ENCODE assay signal across 10 cellular contexts in genomic region chr2:218745559-218746469, GRCh38. TPM values are rescaled to one million over a fixed set of nuclear protein-coding genes. Genes with fewer than 3 reads are reported as not detected.
DNase-seq lines count a peak whose midpoint lies in the region; ATAC-seq and TF ChIP-seq lines count a peak whose summit lies in the region.
"Had no signal": no experiment of that assay in that cellular context is flagged by ENCODE, and none has a peak within 500 bp of the region (broad histone marks: within the 10 kb centered on the region; RNA-seq: fewer than 3 reads in every experiment).

No MANE protein-coding gene starts in this region.

- in situ Hi-C loops in Panc1 (cut with HindIII; ENCODE audit: low pct_unique_long_range_greater_than_20kb, low sequenced_read_pairs), result no loop called here
- in situ Hi-C loops in GM13976 (cut with MboI; ENCODE audit: low sequenced_read_pairs, unreplicated experiment), result no loop called here

- CTCF ChIA-PET in Panc1 (lab: Charles Lee), result no interaction called here

- H3K36me3 ChIP-seq in Panc1 (ENCODE audit: control insufficient read depth, insufficient read depth, low read length), result peaks cover 5% of the 10 kb centered on the region

- H3K27me3 ChIP-seq in Panc1 (ENCODE audit: control insufficient read depth, insufficient read depth, low read length) (no peaks in the 10 kb centered on the region), layer of hippocampus (ENCODE audit: control insufficient read depth, insufficient read depth, low read length) (no peaks in the 10 kb centered on the region)
- H3K27me3 ChIP-seq: foreskin keratinocyte, tibial artery had no signal

- no peaks in the 10 kb centered on the region for H3K27me3 Mint-ChIP-seq in chondrocyte (ENCODE audit: low read depth)
- no peaks in the 10 kb centered on the region for H3K27me3 Mint-ChIP-seq in stimulated activated naive B cell treated with anti-CD40 and anti-IgM and Interleukin-4, amounts not matched to agents 10 μg/mL and 1 μg/mL and 100 μg/mL, for 72 hours

- no peaks in the 10 kb centered on the region for H3K9me3 ChIP-seq in Panc1 (ENCODE audit: control insufficient read depth, insufficient read depth, low read depth, low read length)
- H3K9me3 ChIP-seq: tibial artery had no signal

- H3K27ac Mint-ChIP-seq in chondrocyte (ENCODE audit: unreplicated experiment), result peak overlapping the region; percentile 45
- H3K27ac Mint-ChIP-seq in stimulated activated naive B cell treated with anti-CD40 and anti-IgM and Interleukin-4, amounts not matched to agents 10 μg/mL and 1 μg/mL and 100 μg/mL, for 72 hours, result peak overlapping the region; percentile 15

- DNase-seq in Panc1 (ENCODE audit: low read depth, low spot score), result no peak
- no peak for DNase-seq in chondrocyte (ENCODE audit: low spot score)
- no peak for DNase-seq in stimulated activated naive B cell treated with anti-CD40 and anti-IgM and Interleukin-4, amounts not matched to agents 10 μg/mL and 1 μg/mL and 100 μg/mL, for 72 hours
- no peak for DNase-seq in NCI-H146 treated with DMSO at 0.1 percent for 48 hours (lab: John Stamatoyannopoulos, UW; ENCODE audit: unreplicated experiment)
- DNase-seq in GM13976 (ENCODE audit: low spot score), result no peak
- DNase-seq: tibial artery had no signal

- TF ChIP-seq CTCF in Panc1 (IDR thresholded peaks at IDR 0.05), result no peak
- TF ChIP-seq CTCF in chondrocyte (IDR thresholded peaks at IDR 0.05), result no peak
- no peak for TF ChIP-seq CTCF in GM13976 (IDR thresholded peaks at IDR 0.05; ENCODE audit: borderline replicate concordance, control extremely low read depth, extremely low read depth, insufficient read depth, missing control alignments)

- H3K4me3 ChIP-seq in Panc1 (ENCODE audit: low read depth in 2 of 2, low read length in 2 of 2), result no peak overlapping the region
- H3K4me3 ChIP-seq: tibial artery had no signal

- intact Hi-C loops in Panc1 (cut with micrococcal nuclease; ENCODE audit: unreplicated experiment), result no loop called here

- BruUV-seq in Panc1 (replicated peaks; lab: Mats Ljungman, UMichigan), result no TSS peak

- POLR2A ChIA-PET in Panc1 (lab: Charles Lee), result interaction anchor here (0.6 kb wide), 1 partner anchor 38 kb away, joined by 8 read pairs; no protein-coding TSS in a partner anchor

- peak; percentile 84 for ATAC-seq in Panc1
- ATAC-seq in stimulated activated naive B cell treated with anti-CD40 and anti-IgM and Interleukin-4, amounts not matched to agents 10 μg/mL and 1 μg/mL and 100 μg/mL, for 72 hours (replicated peaks), result no peak
- no peak for ATAC-seq in GM18858 (IDR thresholded peaks at IDR 0.05; ENCODE audit: unreplicated experiment)
- ATAC-seq: foreskin keratinocyte had no signal

- no peaks in the 10 kb centered on the region for H3K9me3 Mint-ChIP-seq in chondrocyte (ENCODE audit: low read depth)
- no peaks in the 10 kb centered on the region for H3K9me3 Mint-ChIP-seq in stimulated activated naive B cell treated with anti-CD40 and anti-IgM and Interleukin-4, amounts not matched to agents 10 μg/mL and 1 μg/mL and 100 μg/mL, for 72 hours

- no peaks in the 10 kb centered on the region for H3K4me1 ChIP-seq in Panc1 (ENCODE audit: control insufficient read depth, insufficient read depth, low read length)
- H3K4me1 ChIP-seq: foreskin keratinocyte had no signal

- H3K27ac ChIP-seq in Panc1 (ENCODE audit: low read length) (peak overlapping the region; percentile 10; the same call in 1 of the 2 replicates), layer of hippocampus (ENCODE audit: low read depth, low read length) (peak overlapping the region; percentile 99)
- H3K27ac ChIP-seq: foreskin keratinocyte, KMS-11, tibial artery had no signal

- H3K36me3 Mint-ChIP-seq in chondrocyte (ENCODE audit: low read depth), result peaks cover 48% of the 10 kb centered on the region
- peaks cover 59 to 62% of the 10 kb centered on the region in 2 donors for H3K36me3 Mint-ChIP-seq in stimulated activated naive B cell treated with anti-CD40 and anti-IgM and Interleukin-4, amounts not matched to agents 10 μg/mL and 1 μg/mL and 100 μg/mL, for 72 hours

- H3K4me3 Mint-ChIP-seq in chondrocyte (ENCODE audit: unreplicated experiment), result no peak overlapping the region
- H3K4me3 Mint-ChIP-seq in stimulated activated naive B cell treated with anti-CD40 and anti-IgM and Interleukin-4, amounts not matched to agents 10 μg/mL and 1 μg/mL and 100 μg/mL, for 72 hours, result no peak overlapping the region

- peaks cover 14% of the 10 kb centered on the region for H3K4me1 Mint-ChIP-seq in chondrocyte (ENCODE audit: low read depth)
- peaks cover 16 to 25% of the 10 kb centered on the region in 2 donors for H3K4me1 Mint-ChIP-seq in stimulated activated naive B cell treated with anti-CD40 and anti-IgM and Interleukin-4, amounts not matched to agents 10 μg/mL and 1 μg/mL and 100 μg/mL, for 72 hours

RNA-seq across cellular contexts. Expression of gene TTLL4, which starts 35.2 kb away (rescaled TPM):
- total RNA-seq in Panc1 (2021; ENCODE audit: unreplicated experiment) (45.6 TPM), chondrocyte (20.3 to 21.3 TPM (median 20.7 TPM) in 3 replicates)
- polyA plus RNA-seq in Panc1 (2012; ENCODE audit: insufficient read length), result 23.0 TPM

RNA-seq across cellular contexts. Expression of gene CYP27A1, which starts 36.1 kb away (rescaled TPM):
- 7.7 TPM for total RNA-seq in Panc1 (2021; ENCODE audit: unreplicated experiment)
- 8.6 TPM for polyA plus RNA-seq in Panc1 (2012; ENCODE audit: insufficient read length)
- 1.7 to 5.2 TPM (median 4.7 TPM) in 3 replicates for total RNA-seq in chondrocyte
